Comparison of ENCODE assay signal across 14 cellular contexts in genomic region chr19:2824129-2824528, GRCh38. TPM values are rescaled to one million over a fixed set of nuclear protein-coding genes. Genes with fewer than 3 reads are reported as not detected.
DNase-seq lines count a peak whose midpoint lies in the region; ATAC-seq, FAIRE-seq and TF ChIP-seq lines count a peak whose summit lies in the region.
"Had no signal": no experiment of that assay in that cellular context is flagged by ENCODE, and none has a peak within 500 bp of the region (broad histone marks: within the 10 kb centered on the region; RNA-seq: fewer than 3 reads in every experiment).

No MANE protein-coding gene starts in this region.

- H3K36me3 ChIP-seq in HEK293 (ENCODE audit: control insufficient read depth in 2 of 2, insufficient read depth in 1 of 2, low read length in 2 of 2): peaks cover 0 to 33% of the 10 kb centered on the region in 2 experiments; a peak in 2 of 3 replicates
- no peaks in the 10 kb centered on the region for H3K36me3 ChIP-seq in bronchial epithelial cell (ENCODE audit: control insufficient read depth, insufficient read depth, low read length)

- H3K27ac ChIP-seq in HEK293 (ENCODE audit: extremely low read depth, low read depth, low read length): no peak overlapping the region
- H3K27ac ChIP-seq: A549, HL-60, KMS-11 had no signal

- DNase-seq in bronchial epithelial cell (ENCODE audit: low read depth) (no peak), HuH-7.5 (ENCODE audit: low spot score) (no peak)
- DNase-seq: CD4-positive, CD25-positive, alpha-beta regulatory T cell; DMS53; GF-D8; IMR-90 had no signal

- CTCF ChIA-PET in HEK293 (lab: Yijun Ruan, JAX): no interaction called here

- TF ChIP-seq CTCF in HEK293 (tag by site-specific recombination; IDR thresholded peaks at IDR 0.05) (no peak), bronchial epithelial cell (IDR thresholded peaks at IDR 0.05; ENCODE audit: insufficient read depth, low read length, severe bottlenecking) (no peak)

- H3K4me1 ChIP-seq in HEK293 (ENCODE audit: control insufficient read depth, insufficient read depth, low read length): no peaks in the 10 kb centered on the region
- H3K4me1 ChIP-seq: A549 had no signal

- H3K4me3 ChIP-seq in HEK293 (ENCODE audit: low read depth, low read length) (no peak overlapping the region), bronchial epithelial cell (ENCODE audit: low read depth, low read length) (no peak overlapping the region)
- H3K4me3 ChIP-seq: A549 had no signal

- no peaks in the 10 kb centered on the region for H3K27me3 ChIP-seq in bronchial epithelial cell (ENCODE audit: control insufficient read depth, insufficient read depth, low read length)

- H3K9me3 ChIP-seq in HEK293 (ENCODE audit: control insufficient read depth, insufficient read depth, low read depth, low read length): no peaks in the 10 kb centered on the region

- POLR2A ChIA-PET in HEK293 (lab: Yijun Ruan, JAX): interaction anchor here (0.8 to 1.5 kb wide), 2 partner anchors 17 kb away, joined by 3 to 6 read pairs; partner anchors contain the start of gene ZNF555

- ATAC-seq in GM19023 (IDR thresholded peaks at IDR 0.05; ENCODE audit: unreplicated experiment): no peak
- no peak for ATAC-seq in GM21390 (IDR thresholded peaks at IDR 0.05; ENCODE audit: unreplicated experiment)
- ATAC-seq: A549, HCT116 had no signal

- peak; percentile 36 for FAIRE-seq in bronchial epithelial cell (lab: Jason Lieb, UNC)
- FAIRE-seq: A549 had no signal

TF ChIP-seq in HEK293, 187 proteins besides CTCF, POLR2A, EP300 and RAD21:
- no peak for TF ChIP-seq OSR2 (tag by site-specific recombination; IDR thresholded peaks at IDR 0.05)
- TF ChIP-seq SCRT2 (tag by site-specific recombination; IDR thresholded peaks at IDR 0.05): peak; percentile 83
- TF ChIP-seq ZBTB48 (tag by site-specific recombination; IDR thresholded peaks at IDR 0.05): no peak

RNA-seq across cellular contexts. Expression of gene ZNF554, which starts 4.5 kb away (rescaled TPM):
- 3.2 and 3.9 TPM in 2 replicates for total RNA-seq in bronchial epithelial cell

RNA-seq across cellular contexts. Expression of gene ZNF555, which starts 17.1 kb away (rescaled TPM):
- 4.6 and 4.7 TPM in 2 replicates for total RNA-seq in bronchial epithelial cell

RNA-seq across cellular contexts. Expression of gene THOP1, which starts 38.8 kb away (rescaled TPM):
- 55.6 and 86.4 TPM in 2 replicates for total RNA-seq in bronchial epithelial cell

RNA-seq across cellular contexts. Expression of gene SGTA, which starts 41.1 kb away (rescaled TPM):
- total RNA-seq in bronchial epithelial cell: 19.7 and 26.5 TPM in 2 replicates

RNA-seq across cellular contexts. Expression of gene ZNF556, which starts 43.0 kb away (rescaled TPM):
- 2.0 and 2.4 TPM in 2 replicates for total RNA-seq in bronchial epithelial cell
- total RNA-seq: CD4-positive, CD25-positive, alpha-beta regulatory T cell; H4; IMR-90 had no signal
